Comparison of ENCODE assay signal across 22 cellular contexts in genomic region chr17:37322106-37322505, GRCh38. TPM values are rescaled to one million over a fixed set of nuclear protein-coding genes. Genes with fewer than 3 reads are reported as not detected.
DNase-seq lines count a peak whose midpoint lies in the region; ATAC-seq, FAIRE-seq and TF ChIP-seq lines count a peak whose summit lies in the region.
"Had no signal": no experiment of that assay in that cellular context is flagged by ENCODE, and none has a peak within 500 bp of the region (broad histone marks: within the 10 kb centered on the region; RNA-seq: fewer than 3 reads in every experiment).

No MANE protein-coding gene starts in this region.

- peaks cover 4% of the 10 kb centered on the region for H3K4me1 Mint-ChIP-seq in activated naive CD8-positive, alpha-beta T cell treated with anti-CD3 and anti-CD28 coated beads, Interleukin-2, amount 10 ng/mL, durations not matched to agents 7 days and 5 days
- H3K4me1 Mint-ChIP-seq in activated naive CD8-positive, alpha-beta T cell treated with anti-CD3 and anti-CD28 coated beads, Interleukin-2, amount 50 U/mL, for 24 hours = no peaks in the 10 kb centered on the region
- H3K4me1 Mint-ChIP-seq in type B pancreatic cell (ENCODE audit: unreplicated experiment) = peaks cover 4% of the 10 kb centered on the region
- H3K4me1 Mint-ChIP-seq: CD8-positive, alpha-beta memory T cell had no signal

- no peaks in the 10 kb centered on the region for H3K9me3 ChIP-seq in SK-N-MC (ENCODE audit: low read depth, low read length)
- H3K9me3 ChIP-seq: BLaER1 treated with 17β-estradiol and CSF1 and Interleukin-3, amounts not matched to agents 10 nM and 100 nM had no signal

- no peak overlapping the region for H3K4me3 ChIP-seq in SK-N-MC
- H3K4me3 ChIP-seq: BLaER1 treated with 17β-estradiol and CSF1 and Interleukin-3, amounts not matched to agents 10 nM and 100 nM; GM12878; GM23248 had no signal

- no peaks in the 10 kb centered on the region for H3K9me3 Mint-ChIP-seq in activated naive CD8-positive, alpha-beta T cell treated with anti-CD3 and anti-CD28 coated beads, Interleukin-2, amount 10 ng/mL, durations not matched to agents 7 days and 5 days
- H3K9me3 Mint-ChIP-seq in activated naive CD8-positive, alpha-beta T cell treated with anti-CD3 and anti-CD28 coated beads, Interleukin-2, amount 50 U/mL, for 24 hours = no peaks in the 10 kb centered on the region
- H3K9me3 Mint-ChIP-seq in type B pancreatic cell = no peaks in the 10 kb centered on the region
- H3K9me3 Mint-ChIP-seq: CD4-positive, CD25-positive, alpha-beta regulatory T cell; CD8-positive, alpha-beta memory T cell had no signal

- POLR2A ChIA-PET in activated naive CD8-positive, alpha-beta T cell treated with anti-CD3 and anti-CD28 coated beads, Interleukin-2, amount 10 ng/mL, durations not matched to agents 7 days and 5 days (lab: Charles Lee) = no interaction called here

- peaks cover 12% of the 10 kb centered on the region for H3K36me3 ChIP-seq in SK-N-MC (ENCODE audit: insufficient read depth, low read length)

- ATAC-seq in activated naive CD8-positive, alpha-beta T cell treated with anti-CD3 and anti-CD28 coated beads, Interleukin-2, amount 10 ng/mL, durations not matched to agents 7 days and 5 days (ENCODE audit: low read depth) = no peak
- ATAC-seq in activated naive CD8-positive, alpha-beta T cell treated with anti-CD3 and anti-CD28 coated beads, Interleukin-2, amount 50 U/mL, for 24 hours = no peak
- ATAC-seq in GM19035 (IDR thresholded peaks at IDR 0.05; ENCODE audit: unreplicated experiment) = no peak
- ATAC-seq: GM12878 had no signal

- no peak for DNase-seq in activated naive CD8-positive, alpha-beta T cell treated with anti-CD3 and anti-CD28 coated beads, Interleukin-2, amount 10 ng/mL, durations not matched to agents 7 days and 5 days
- DNase-seq in activated naive CD8-positive, alpha-beta T cell treated with anti-CD3 and anti-CD28 coated beads, Interleukin-2, amount 50 U/mL, for 24 hours = no peak
- DNase-seq in SK-N-MC (ENCODE audit: low read depth, low spot score) (no peak), type B pancreatic cell (ENCODE audit: extremely low spot score, unreplicated experiment) (no peak), frontal cortex (ENCODE audit: low spot score in 2 of 2) (no peak), amniotic stem cell (lab: John Stamatoyannopoulos, UW) (no peak)
- DNase-seq: CD4-positive, CD25-positive, alpha-beta regulatory T cell; CD8-positive, alpha-beta memory T cell; COR-L47; DMS53; DND-41; EL; GM23248 had no signal

- H3K9ac ChIP-seq in SK-N-MC (ENCODE audit: insufficient read length) = no peak overlapping the region
- H3K9ac ChIP-seq: BLaER1 treated with 17β-estradiol and CSF1 and Interleukin-3, amounts not matched to agents 10 nM and 100 nM; GM23248 had no signal

- no peak overlapping the region for H3K4me3 Mint-ChIP-seq in activated naive CD8-positive, alpha-beta T cell treated with anti-CD3 and anti-CD28 coated beads, Interleukin-2, amount 10 ng/mL, durations not matched to agents 7 days and 5 days
- H3K4me3 Mint-ChIP-seq in activated naive CD8-positive, alpha-beta T cell treated with anti-CD3 and anti-CD28 coated beads, Interleukin-2, amount 50 U/mL, for 24 hours = no peak overlapping the region
- H3K4me3 Mint-ChIP-seq in type B pancreatic cell = no peak overlapping the region
- H3K4me3 Mint-ChIP-seq: B cell; CD4-positive, CD25-positive, alpha-beta regulatory T cell; CD8-positive, alpha-beta memory T cell had no signal

- H3K27ac Mint-ChIP-seq in activated naive CD8-positive, alpha-beta T cell treated with anti-CD3 and anti-CD28 coated beads, Interleukin-2, amount 10 ng/mL, durations not matched to agents 7 days and 5 days = peak overlapping the region; percentile 62
- no peak overlapping the region for H3K27ac Mint-ChIP-seq in activated naive CD8-positive, alpha-beta T cell treated with anti-CD3 and anti-CD28 coated beads, Interleukin-2, amount 50 U/mL, for 24 hours
- H3K27ac Mint-ChIP-seq in type B pancreatic cell = peak overlapping the region; percentile 11
- H3K27ac Mint-ChIP-seq: B cell; CD4-positive, CD25-positive, alpha-beta regulatory T cell had no signal

- no peaks in the 10 kb centered on the region for H3K27me3 Mint-ChIP-seq in activated naive CD8-positive, alpha-beta T cell treated with anti-CD3 and anti-CD28 coated beads, Interleukin-2, amount 10 ng/mL, durations not matched to agents 7 days and 5 days
- no peaks in the 10 kb centered on the region for H3K27me3 Mint-ChIP-seq in activated naive CD8-positive, alpha-beta T cell treated with anti-CD3 and anti-CD28 coated beads, Interleukin-2, amount 50 U/mL, for 24 hours
- no peaks in the 10 kb centered on the region for H3K27me3 Mint-ChIP-seq in type B pancreatic cell
- H3K27me3 Mint-ChIP-seq: B cell; CD4-positive, CD25-positive, alpha-beta regulatory T cell; CD8-positive, alpha-beta memory T cell had no signal

- peak overlapping the region; percentile 40; the same call in 1 of the 2 replicates for H3K27ac ChIP-seq in SK-N-MC
- peak overlapping the region; percentile 49 for H3K27ac ChIP-seq in cingulate gyrus (ENCODE audit: low read depth, low read length)
- H3K27ac ChIP-seq: BLaER1 treated with 17β-estradiol and CSF1 and Interleukin-3, amounts not matched to agents 10 nM and 100 nM; GM23248 had no signal

- TF ChIP-seq CTCF in type B pancreatic cell (conservative IDR thresholded peaks at IDR 0.05) = no peak

- FAIRE-seq in frontal cortex (lab: Jason Lieb, UNC) = no peak
- FAIRE-seq: GM12878 had no signal

- peaks cover 15% of the 10 kb centered on the region for H3K36me3 Mint-ChIP-seq in activated naive CD8-positive, alpha-beta T cell treated with anti-CD3 and anti-CD28 coated beads, Interleukin-2, amount 10 ng/mL, durations not matched to agents 7 days and 5 days
- peaks cover 29% of the 10 kb centered on the region for H3K36me3 Mint-ChIP-seq in activated naive CD8-positive, alpha-beta T cell treated with anti-CD3 and anti-CD28 coated beads, Interleukin-2, amount 50 U/mL, for 24 hours (ENCODE audit: low read depth)
- peaks cover 18% of the 10 kb centered on the region for H3K36me3 Mint-ChIP-seq in type B pancreatic cell

RNA-seq across cellular contexts. Expression of gene C17orf78, which starts 53.7 kb away (rescaled TPM):
- not detected for total RNA-seq in activated naive CD8-positive, alpha-beta T cell treated with anti-CD3 and anti-CD28 coated beads, Interleukin-2, amount 10 ng/mL, durations not matched to agents 7 days and 5 days
- total RNA-seq in type B pancreatic cell (ENCODE audit: low replicate concordance) (1.6 TPM in 1 of 2 replicates, not detected in the other), frontal cortex (not detected)
- total RNA-seq: A172; B cell; CD4-positive, CD25-positive, alpha-beta regulatory T cell; CD8-positive, alpha-beta memory T cell; G401; GM12878; GM23248; H4; HT-29 had no signal
